ENCODE assay signal across 20 cellular contexts in genomic region chr5:80594810-80595209, GRCh38. TPM values are rescaled to one million over a fixed set of nuclear protein-coding genes. Genes with fewer than 3 reads are reported as not detected.
DNase-seq lines count a peak whose midpoint lies in the region; ATAC-seq and TF ChIP-seq lines count a peak whose summit lies in the region.
"Had no signal": no experiment of that assay in that cellular context is flagged by ENCODE, and none has a peak within 500 bp of the region (broad histone marks: within the 10 kb centered on the region; RNA-seq: fewer than 3 reads in every experiment).

No MANE protein-coding gene starts in this region.

- no peak overlapping the region for H2AK5ac ChIP-seq in neuronal stem cell (ENCODE audit: low read depth, low read length)

- H3K18ac ChIP-seq in neuronal stem cell (ENCODE audit: low read length): peak overlapping the region; percentile 35

- WGBS in neuronal stem cell (ENCODE audit: extremely low coverage in 2 of 2, insufficient read length in 2 of 2, insufficient replicate concordance in 1 of 2), 2 donors: no CpG with 5 or more reads among the region's 2 CpGs

- H3K36me3 Mint-ChIP-seq in GM23338 (ENCODE audit: low read depth): no peaks in the 10 kb centered on the region
- H3K36me3 Mint-ChIP-seq: CD4-positive, alpha-beta memory T cell had no signal

- no peak overlapping the region for H3K27ac ChIP-seq in DND-41 (ENCODE audit: low read length)
- H3K27ac ChIP-seq in GM23338 (ENCODE audit: low read depth): no peak overlapping the region
- no peak overlapping the region for H3K27ac ChIP-seq in neuronal stem cell (replicated peaks; ENCODE audit: low read length)

- H3K23ac ChIP-seq in neuronal stem cell (ENCODE audit: low read depth, low read length, poor library complexity): no peak overlapping the region

- H3K9me3 ChIP-seq in DND-41 (ENCODE audit: insufficient read depth, low read length, severe bottlenecking) (no peaks in the 10 kb centered on the region), neuronal stem cell (replicated peaks in 1 of 2; ENCODE audit: control insufficient read depth in 2 of 2, insufficient read depth in 1 of 2, low read depth in 1 of 2, low read length in 2 of 2) (no peaks in the 10 kb centered on the region)

- H2BK12ac ChIP-seq in neuronal stem cell (ENCODE audit: low read length): no peak overlapping the region

- no peak overlapping the region for H2BK15ac ChIP-seq in neuronal stem cell (ENCODE audit: low read length)

- DNase-seq in DND-41 (no peak), GM23338 (ENCODE audit: low spot score) (no peak), epidermal melanocyte (ENCODE audit: insufficient read length, low spot score) (peak; percentile 26), neuronal stem cell (ENCODE audit: low spot score) (no peak), ureter (ENCODE audit: low spot score) (no peak), dedifferentiated amniotic fluid mesenchymal stem cell (ENCODE audit: extremely low spot score) (no peak), activated T-cell treated with anti-CD3 and anti-CD28 coated beads for 4 hours (no peak)
- DNase-seq: C1 segment of cervical spinal cord; Calu3; CD4-positive, alpha-beta memory T cell; COR-L47; DMS53; EL; GDM1; H7; HCEC 1CT had no signal

- H4K91ac ChIP-seq in neuronal stem cell (ENCODE audit: low read depth, low read length, poor library complexity): no peak overlapping the region

- H2BK5ac ChIP-seq in neuronal stem cell (ENCODE audit: low read length): no peak overlapping the region

- H3K27ac Mint-ChIP-seq in GM23338: no peak overlapping the region

- H3F3A ChIP-seq in GM23338 (replicated peaks; ENCODE audit: low read depth): no peaks in the 10 kb centered on the region

- no peaks in the 10 kb centered on the region for H3K79me2 ChIP-seq in DND-41 (ENCODE audit: insufficient read depth, low read length)
- no peaks in the 10 kb centered on the region for H3K79me2 ChIP-seq in GM23338 (replicated peaks; ENCODE audit: insufficient read depth)

- H3K9ac ChIP-seq in DND-41 (ENCODE audit: low read depth, low read length) (no peak overlapping the region), neuronal stem cell (ENCODE audit: low read depth, low read length, poor library complexity) (no peak overlapping the region)

- H3K9me2 ChIP-seq in GM23338 (ENCODE audit: insufficient read depth): no peaks in the 10 kb centered on the region

- H3K36me3 ChIP-seq in DND-41 (ENCODE audit: insufficient read depth, low read length): no peaks in the 10 kb centered on the region
- H3K36me3 ChIP-seq in GM23338 (ENCODE audit: insufficient read depth): no peaks in the 10 kb centered on the region
- no peaks in the 10 kb centered on the region for H3K36me3 ChIP-seq in neuronal stem cell (replicated peaks in 1 of 2; ENCODE audit: control insufficient read depth in 2 of 2, insufficient read depth in 2 of 2, low read length in 2 of 2)

- H3K79me1 ChIP-seq in neuronal stem cell (ENCODE audit: low read depth, low read length): no peaks in the 10 kb centered on the region

- no peak overlapping the region for H4K8ac ChIP-seq in neuronal stem cell (ENCODE audit: low read depth, low read length)

- H3K14ac ChIP-seq in neuronal stem cell (ENCODE audit: low read length): no peak overlapping the region

- H3K4me2 ChIP-seq in DND-41 (ENCODE audit: insufficient read depth, low read length): no peak overlapping the region
- no peak overlapping the region for H3K4me2 ChIP-seq in GM23338
- H3K4me2 ChIP-seq in neuronal stem cell (ENCODE audit: insufficient read depth, low read length, poor library complexity, severe bottlenecking): no peak overlapping the region

- no peaks in the 10 kb centered on the region for H3K4me1 ChIP-seq in DND-41 (ENCODE audit: insufficient read depth, low read length)
- no peaks in the 10 kb centered on the region for H3K4me1 ChIP-seq in GM23338 (ENCODE audit: insufficient read depth)
- H3K4me1 ChIP-seq in neuronal stem cell (ENCODE audit: control insufficient read depth in 2 of 2, insufficient read depth in 1 of 2, low read depth in 1 of 2, low read length in 2 of 2): peaks cover 3 to 6% of the 10 kb centered on the region in 2 donors

- H3K4me3 Mint-ChIP-seq in GM23338: no peak overlapping the region
- H3K4me3 Mint-ChIP-seq: CD4-positive, alpha-beta memory T cell had no signal

- H3K4me1 Mint-ChIP-seq in GM23338: peaks cover 5% of the 10 kb centered on the region
- H3K4me1 Mint-ChIP-seq: CD4-positive, alpha-beta memory T cell had no signal

- TF ChIP-seq CTCF in DND-41 (IDR thresholded peaks at IDR 0.05; ENCODE audit: borderline replicate concordance, extremely low read depth, low read length, poor library complexity, severe bottlenecking): no peak
- no peak for TF ChIP-seq CTCF in GM23338 (conservative IDR thresholded peaks at IDR 0.05; ENCODE audit: low read depth in 2 of 2)

- H2BK120ac ChIP-seq in neuronal stem cell (ENCODE audit: low read depth, low read length): no peak overlapping the region

- H3K27me3 ChIP-seq in DND-41 (ENCODE audit: insufficient read depth, low read length, poor library complexity) (no peaks in the 10 kb centered on the region), GM23338 (ENCODE audit: insufficient read depth) (no peaks in the 10 kb centered on the region), neuronal stem cell (ENCODE audit: control insufficient read depth in 3 of 3, insufficient read depth in 3 of 3, low read depth in 1 of 3, low read length in 3 of 3) (no peaks in the 10 kb centered on the region)

- no peaks in the 10 kb centered on the region for H3K9me3 Mint-ChIP-seq in GM23338
- H3K9me3 Mint-ChIP-seq: CD4-positive, alpha-beta memory T cell had no signal

- no peak for ATAC-seq in DND-41 (ENCODE audit: insufficient read depth, low read depth)
- no peak for ATAC-seq in GM23338
- ATAC-seq: GM12878 had no signal

- 0 out of 2 replicates have a peak overlapping the region, but pooled peaks have one; percentile 22 for H2AFZ ChIP-seq in DND-41 (ENCODE audit: low read depth, low read length)
- peak overlapping the region; percentile 59; the same call in 1 of the 2 replicates for H2AFZ ChIP-seq in GM23338
- peak overlapping the region; percentile 58 for H2AFZ ChIP-seq in neuronal stem cell (ENCODE audit: low read length)

- H3K27me3 Mint-ChIP-seq in GM23338 (ENCODE audit: insufficient read depth, low read depth, poor library complexity): peaks cover 3% of the 10 kb centered on the region

- H4K20me1 ChIP-seq in DND-41 (ENCODE audit: insufficient read depth, low read length): no peaks in the 10 kb centered on the region
- H4K20me1 ChIP-seq in GM23338 (replicated peaks; ENCODE audit: insufficient read depth): no peaks in the 10 kb centered on the region

- no peak overlapping the region for H3K4me3 ChIP-seq in DND-41 (ENCODE audit: low read depth in 1 of 2, low read length in 2 of 2)
- H3K4me3 ChIP-seq in GM23338: no peak overlapping the region
- H3K4me3 ChIP-seq in neuronal stem cell (ENCODE audit: low read length in 2 of 2): no peak overlapping the region
- H3K4me3 ChIP-seq: GM12878 had no signal

- H3K4ac ChIP-seq in neuronal stem cell (ENCODE audit: low read length): no peak overlapping the region

TF ChIP-seq in GM23338, 12 proteins besides CTCF, POLR2A, EP300 and RAD21:
- TF ChIP-seq JUNB (IDR thresholded peaks at IDR 0.05; ENCODE audit: unreplicated experiment) (no peak), ZNF331 (CRISPR knock-in tag; IDR thresholded peaks at IDR 0.05; ENCODE audit: low read depth) (no peak), ETS1 (IDR thresholded peaks at IDR 0.05) (no peak), ZNF114 (CRISPR knock-in tag; IDR thresholded peaks at IDR 0.05) (no peak), CREB1 (CRISPR knock-in tag; IDR thresholded peaks at IDR 0.05; ENCODE audit: low read depth) (no peak)

RNA-seq across cellular contexts. Expression of gene ANKRD34B, which starts 24.7 kb away (rescaled TPM):
- 1.5 and 2.9 TPM in 2 replicates for total RNA-seq in GM23338 (2014; rRNA removed; shearing (Covaris generic))
- 1.6 and 1.7 TPM in 2 replicates for polyA plus RNA-seq in GM23338 (2016; fragmentation: Nextera tagmentation; extraction: Ambion mirVana)
- 3.1 TPM for polyA plus RNA-seq in neuronal stem cell (2013, experiment 1 of 2)
- 3.5 TPM for polyA plus RNA-seq in neuronal stem cell (2013, experiment 2 of 2)
- not detected for total RNA-seq in ureter
- total RNA-seq: A172; A673; CD4-positive, alpha-beta memory T cell had no signal
- polyA plus RNA-seq: BJ; CD4-positive, alpha-beta memory T cell; GM12878 had no signal

RNA-seq across cellular contexts. Expression of gene MSH3, which starts 59.6 kb away (rescaled TPM):
- 16.6 and 17.1 TPM in 2 replicates for total RNA-seq in GM23338 (2014; rRNA removed; shearing (Covaris generic))
- 9.1 and 13.3 TPM in 2 replicates for polyA plus RNA-seq in GM23338 (2016; fragmentation: Nextera tagmentation; extraction: Ambion mirVana)
- polyA plus RNA-seq in neuronal stem cell (2013, experiment 1 of 2): 11.4 TPM
- polyA plus RNA-seq in neuronal stem cell (2013, experiment 2 of 2): 11.8 TPM
- 26.0 TPM for total RNA-seq in ureter

RNA-seq across cellular contexts. Expression of gene DHFR, which starts 60.0 kb away (rescaled TPM):
- 82.8 and 95.6 TPM in 2 replicates for total RNA-seq in GM23338 (2014; rRNA removed; shearing (Covaris generic))
- polyA plus RNA-seq in GM23338 (2016; fragmentation: Nextera tagmentation; extraction: Ambion mirVana): 48.7 and 56.2 TPM in 2 replicates
- 139 TPM for polyA plus RNA-seq in neuronal stem cell (2013, experiment 1 of 2)
- 143 TPM for polyA plus RNA-seq in neuronal stem cell (2013, experiment 2 of 2)
- 21.6 TPM for total RNA-seq in ureter
